ENCODE assay signal across 8 cellular contexts in the genomic region with DNA sequence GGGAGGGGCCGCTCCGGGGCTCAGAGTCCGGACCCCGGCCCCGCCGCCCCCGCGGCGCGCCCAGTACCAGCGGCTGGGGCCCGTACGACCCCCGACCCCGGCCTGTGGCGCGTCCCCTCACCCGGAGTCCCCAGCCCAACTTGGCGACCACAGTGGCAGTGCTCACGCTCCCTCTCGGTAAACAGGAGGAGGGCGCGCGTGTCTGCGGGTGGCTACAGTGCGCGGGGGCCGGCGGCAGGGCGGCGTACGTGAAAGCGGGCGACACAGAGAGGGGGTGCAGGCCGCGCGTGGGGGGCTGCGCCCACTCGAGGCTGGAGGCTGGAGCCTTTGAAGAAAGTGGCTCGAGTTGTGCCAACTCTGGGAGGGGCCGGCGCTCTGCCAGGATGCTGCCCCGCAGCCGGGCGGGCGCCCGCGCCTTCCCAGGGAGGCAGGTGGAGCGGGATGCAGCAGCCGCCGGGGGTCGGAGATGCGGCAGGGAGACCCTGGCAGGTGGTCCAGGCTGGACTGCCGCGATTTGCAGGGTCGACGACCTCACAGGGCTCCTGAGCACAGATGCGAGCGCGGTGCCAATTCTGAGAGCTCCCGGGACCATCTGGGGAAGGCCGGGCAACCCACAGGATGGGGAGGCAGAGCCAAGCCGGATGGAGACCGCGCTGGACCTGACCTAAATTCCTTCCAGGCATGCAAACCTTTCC. TPM values are rescaled to one million over a fixed set of nuclear protein-coding genes. Genes with fewer than 3 reads are reported as not detected.
DNase-seq lines count a peak whose midpoint lies in the region; ATAC-seq and TF ChIP-seq lines count a peak whose summit lies in the region.

No MANE protein-coding gene starts in this region.

- H3K9me3 ChIP-seq in HUES48 (ENCODE audit: control insufficient read depth, insufficient read depth, low read length) = no peaks in the 10 kb centered on the region; the same call in 1 of the 2 replicates
- no peaks in the 10 kb centered on the region for H3K9me3 ChIP-seq in body of pancreas
- no peaks in the 10 kb centered on the region for H3K9me3 ChIP-seq in spleen

- intact Hi-C loops in body of pancreas (cut with DNase I) = no loop called here
- intact Hi-C loops in spleen (cut with DNase I; ENCODE audit: low total_unique reads) = loop anchor here (2.0 to 5.0 kb wide), 2 partner anchors 103 to 160 kb away; no protein-coding TSS in a partner anchor

- H3K9ac ChIP-seq in HUES48 (ENCODE audit: low read depth, low read length) = no peak overlapping the region

- in situ Hi-C loops in ACHN (cut with HindIII; ENCODE audit: low pct_ligation_motif_present, low pct_unique_long_range_greater_than_20kb, low sequenced_read_pairs) = no loop called here

- whole genome bisulfite sequencing in body of pancreas, 2 donors = 5% methylated on average over 18 to 23 of the region's 65 CpGs
- 0 to 4% (median 3%) methylated on average over 15 to 65 of the region's 65 CpGs for WGBS in spleen, 5 donors

- H3K4me3 ChIP-seq in HUES48 (ENCODE audit: low read depth, low read length) (peak overlapping the region; percentile 61), body of pancreas (peak overlapping the region in 1 of 2 donors; percentile 12), spleen (peak overlapping the region; percentile 62 to 83 (median 70))

- H3K4me1 ChIP-seq in HUES48 (ENCODE audit: control insufficient read depth, insufficient read depth, low read length) (no peaks in the 10 kb centered on the region), body of pancreas (peaks cover 12% of the 10 kb centered on the region), spleen (peaks cover 0 to 42% (median 26%) of the 10 kb centered on the region in 6 donors)

- H3K27me3 ChIP-seq in HUES48 (ENCODE audit: control insufficient read depth, insufficient read depth, low read length) (peaks cover 16% of the 10 kb centered on the region), body of pancreas (no peaks in the 10 kb centered on the region), spleen (replicated peaks in 1 of 7) (peaks cover 0 to 28% (median 5%) of the 10 kb centered on the region in 7 donors)

- H3K27ac ChIP-seq in HUES48 (ENCODE audit: low read depth, low read length) (no peak overlapping the region), body of pancreas (peak overlapping the region in 3 of 4 donors; percentile 7 to 71 (median 44)), spleen (peak overlapping the region; percentile 19 to 85 (median 82))

- no peak for TF ChIP-seq POLR2A in body of pancreas (IDR thresholded peaks at IDR 0.05)
- TF ChIP-seq POLR2A in spleen (IDR thresholded peaks at IDR 0.05) = no peak

- H3K36me3 ChIP-seq in HUES48 (ENCODE audit: control insufficient read depth, insufficient read depth, low read length) = no peaks in the 10 kb centered on the region
- H3K36me3 ChIP-seq in body of pancreas (replicated peaks in 1 of 2; ENCODE audit: insufficient read depth in 1 of 2, low read depth in 2 of 2) = no peaks in the 10 kb centered on the region
- no peaks in the 10 kb centered on the region for H3K36me3 ChIP-seq in spleen

- DNase-seq in ACHN = peak; percentile 33
- peak in 2 of 4 donors; percentile 34 to 35 for DNase-seq in body of pancreas
- peak; percentile 59 for DNase-seq in islet precursor cell
- peak; percentile 86 for DNase-seq in spleen

- ATAC-seq in body of pancreas (peak; percentile 32), HG03342 (IDR thresholded peaks at IDR 0.05; ENCODE audit: unreplicated experiment) (no peak), GM18870 (IDR thresholded peaks at IDR 0.05; ENCODE audit: unreplicated experiment) (no peak), HG03442 (IDR thresholded peaks at IDR 0.05; ENCODE audit: unreplicated experiment) (no peak)

- no peak for TF ChIP-seq CTCF in body of pancreas (IDR thresholded peaks at IDR 0.05)
- TF ChIP-seq CTCF in spleen (IDR thresholded peaks at IDR 0.05 in 8 of 11, conservative IDR thresholded peaks at IDR 0.05 in 3 of 11) = no peak

RNA-seq across cellular contexts. Expression of a gene that starts 0.7 kb away (rescaled TPM):
- total RNA-seq in body of pancreas (1 to 10 TPM; 6.5 to 8.9 TPM), spleen (100 to 1,000 TPM in 2 of 7 donors, 10 to 100 TPM in 5; 63.7 to 133 (median 82.9) TPM)
- 10 to 100 TPM in 1 of 3 donors, 1 to 10 TPM in 2; 6.2 to 10.9 (median 8.4) TPM for polyA plus RNA-seq in spleen

RNA-seq across cellular contexts. Expression of a gene that starts 14.8 kb away (rescaled TPM):
- total RNA-seq in body of pancreas = under 1 TPM in 1 of 2 donors, not detected in 1; 0.26 TPM
- total RNA-seq in spleen = under 1 TPM in 1 of 7 donors, not detected in 6; 0.43 TPM
- under 1 TPM in 1 of 3 donors, not detected in 2; 0.22 TPM for polyA plus RNA-seq in spleen

Comparison
In these comparisons a context has a peak if more than half of its experiments do, and no peak if none do; other contexts are left out.
1. RNA of a gene that starts 0.7 kb away (total RNA-seq): 63.7 to 133 TPM in spleen; 6.5 to 8.9 TPM in body of pancreas; every median in the first group is over 4 times any median in the second.